Comparison of ENCODE assay signal across 23 cellular contexts in genomic region chrX:82541822-82542221, GRCh38.
DNase-seq lines count a peak whose midpoint lies in the region; ATAC-seq, FAIRE-seq and TF ChIP-seq lines count a peak whose summit lies in the region.
"Had no signal": no experiment of that assay in that cellular context is flagged by ENCODE, and none has a peak within 500 bp of the region (broad histone marks: within the 10 kb centered on the region; RNA-seq: fewer than 3 reads in every experiment).

No MANE protein-coding gene starts in this region.

- H3K27me3 Mint-ChIP-seq in activated CD4-positive, alpha-beta memory T cell treated with anti-CD3 and anti-CD28 coated beads for 36 hours, result no peaks in the 10 kb centered on the region
- H3K27me3 Mint-ChIP-seq: B cell; CD4-positive, alpha-beta T cell had no signal

- H3K4me3 ChIP-seq in liver (ENCODE audit: low read depth in 1 of 3, low read length in 3 of 3), result no peak overlapping the region
- H3K4me3 ChIP-seq in HepG2 (replicated peaks in 1 of 3; ENCODE audit: insufficient read depth in 1 of 3, low read depth in 2 of 3, low read length in 3 of 3), result no peak overlapping the region
- H3K4me3 ChIP-seq: BLaER1 treated with 17β-estradiol and CSF1 and Interleukin-3, amounts not matched to agents 10 nM and 100 nM had no signal

- in situ Hi-C loops in HepG2 (cut with HindIII; ENCODE audit: extremely low pct_ligation_motif_present, low pct_unique_long_range_greater_than_20kb), result no loop called here

- no TSS peak for BruUV-seq in HepG2 (replicated peaks; lab: Mats Ljungman, UMichigan)

- TF ChIP-seq RAD21 in liver (IDR thresholded peaks at IDR 0.05), result peak in 1 of 2 donors; percentile 5
- TF ChIP-seq RAD21 in HepG2 (CRISPR knock-in tag; IDR thresholded peaks at IDR 0.05), result no peak

- H2AFZ ChIP-seq in HepG2 (ENCODE audit: low read length), result no peak overlapping the region

- DNase-seq in HepG2 (ENCODE audit: low spot score) (no peak), left lobe of liver (ENCODE audit: low spot score) (no peak), NCI-H1048 (lab: John Stamatoyannopoulos, UW) (no peak), globus pallidus (ENCODE audit: low spot score) (no peak)
- no peak for DNase-seq in activated CD4-positive, alpha-beta memory T cell treated with anti-CD3 and anti-CD28 coated beads for 36 hours
- DNase-seq: AML-193; Caco-2; Calu3; CD4-positive, alpha-beta T cell; CD8-positive, alpha-beta T cell; DMS79 treated with DMSO at 0.1 percent for 48 hours; GF-D8 had no signal

- H3K4me1 ChIP-seq in liver (ENCODE audit: control insufficient read depth in 4 of 4, insufficient read depth in 4 of 4, low read length in 3 of 4), result no peaks in the 10 kb centered on the region
- no peaks in the 10 kb centered on the region for H3K4me1 ChIP-seq in HepG2 (ENCODE audit: insufficient read depth, low read length)
- H3K4me1 ChIP-seq: BLaER1 treated with 17β-estradiol and CSF1 and Interleukin-3, amounts not matched to agents 10 nM and 100 nM; Caco-2 had no signal

- TF ChIP-seq POLR2A in HepG2 (IDR thresholded peaks at IDR 0.05; ENCODE audit: insufficient read depth in 1 of 2, low read depth in 2 of 2, low read length in 2 of 2), result no peak

- H3K9ac ChIP-seq in liver (ENCODE audit: low read depth in 1 of 2, low read length in 2 of 2), result no peak overlapping the region
- no peak overlapping the region for H3K9ac ChIP-seq in HepG2 (ENCODE audit: insufficient read depth, low read depth, low read length)
- H3K9ac ChIP-seq: BLaER1 treated with 17β-estradiol and CSF1 and Interleukin-3, amounts not matched to agents 10 nM and 100 nM had no signal

- no peaks in the 10 kb centered on the region for H3K36me3 Mint-ChIP-seq in activated CD4-positive, alpha-beta memory T cell treated with anti-CD3 and anti-CD28 coated beads for 36 hours
- H3K36me3 Mint-ChIP-seq: CD8-positive, alpha-beta T cell had no signal

- intact Hi-C loops in HepG2 (cut with micrococcal nuclease; ENCODE audit: unreplicated experiment), result no loop called here
- intact Hi-C loops in activated CD4-positive, alpha-beta memory T cell treated with anti-CD3 and anti-CD28 coated beads for 36 hours (cut with micrococcal nuclease), result no loop called here

- POLR2A ChIA-PET in HepG2 (lab: Yijun Ruan, JAX), result no interaction called here
- POLR2A ChIA-PET in activated CD4-positive, alpha-beta memory T cell treated with anti-CD3 and anti-CD28 coated beads for 36 hours (lab: Charles Lee), result no interaction called here

- H3K27ac ChIP-seq in liver (ENCODE audit: low read depth in 1 of 2, low read length in 2 of 2), result no peak overlapping the region
- no peak overlapping the region for H3K27ac ChIP-seq in HepG2 (ENCODE audit: extremely low read length, insufficient read depth, low read length)
- H3K27ac ChIP-seq: 22Rv1; BLaER1 treated with 17β-estradiol and CSF1 and Interleukin-3, amounts not matched to agents 10 nM and 100 nM; C4-2B had no signal

- no peaks in the 10 kb centered on the region for H3K4me1 Mint-ChIP-seq in activated CD4-positive, alpha-beta memory T cell treated with anti-CD3 and anti-CD28 coated beads for 36 hours (ENCODE audit: low read depth)
- H3K4me1 Mint-ChIP-seq: B cell had no signal

- no peaks in the 10 kb centered on the region for H3K9me3 Mint-ChIP-seq in activated CD4-positive, alpha-beta memory T cell treated with anti-CD3 and anti-CD28 coated beads for 36 hours
- H3K9me3 Mint-ChIP-seq: CD4-positive, alpha-beta T cell; CD8-positive, alpha-beta T cell had no signal

- no peaks in the 10 kb centered on the region for H3K36me3 ChIP-seq in liver (ENCODE audit: control insufficient read depth in 4 of 4, insufficient read depth in 3 of 4, low read depth in 1 of 4, low read length in 3 of 4)
- no peaks in the 10 kb centered on the region for H3K36me3 ChIP-seq in HepG2 (replicated peaks in 1 of 2; ENCODE audit: control insufficient read depth in 1 of 2, insufficient read depth in 2 of 2, low read length in 2 of 2)
- H3K36me3 ChIP-seq: BLaER1 treated with 17β-estradiol and CSF1 and Interleukin-3, amounts not matched to agents 10 nM and 100 nM had no signal

- no peak overlapping the region for H3K27ac Mint-ChIP-seq in activated CD4-positive, alpha-beta memory T cell treated with anti-CD3 and anti-CD28 coated beads for 36 hours
- H3K27ac Mint-ChIP-seq: B cell; CD4-positive, alpha-beta T cell; CD8-positive, alpha-beta T cell had no signal

- H3K4me2 ChIP-seq in HepG2 (ENCODE audit: low read depth, low read length), result no peak overlapping the region
- H3K4me2 ChIP-seq: BLaER1 treated with 17β-estradiol and CSF1 and Interleukin-3, amounts not matched to agents 10 nM and 100 nM had no signal

- H3K27me3 ChIP-seq in liver (ENCODE audit: control insufficient read depth in 4 of 4, insufficient read depth in 4 of 4, low read length in 3 of 4), result no peaks in the 10 kb centered on the region
- no peaks in the 10 kb centered on the region for H3K27me3 ChIP-seq in HepG2 (ENCODE audit: control insufficient read depth in 1 of 2, insufficient read depth in 2 of 2, low read length in 2 of 2)

- ATAC-seq in HepG2, result no peak
- peak; percentile 57 for ATAC-seq in left lobe of liver
- ATAC-seq: CD8-positive, alpha-beta T cell had no signal

- no peaks in the 10 kb centered on the region for H3K79me2 ChIP-seq in HepG2 (ENCODE audit: insufficient read depth, low read length)

- 46% methylated on average over 2 of the region's 2 CpGs for WGBS in liver
- 0% methylated on average over 2 of the region's 2 CpGs for WGBS in HepG2 (ENCODE audit: low lambda C conversion rate)

- FAIRE-seq in HepG2 (lab: Jason Lieb, UNC) (no peak), islet of Langerhans (lab: Jason Lieb, UNC) (peak; percentile 17)
- FAIRE-seq: A204.1, D721Med, G401.6, GM12891, GM19239 had no signal

- no peak overlapping the region for H3K4me3 Mint-ChIP-seq in activated CD4-positive, alpha-beta memory T cell treated with anti-CD3 and anti-CD28 coated beads for 36 hours
- H3K4me3 Mint-ChIP-seq: B cell; CD4-positive, alpha-beta T cell; CD8-positive, alpha-beta T cell had no signal

- no peaks in the 10 kb centered on the region for H4K20me1 ChIP-seq in HepG2 (ENCODE audit: insufficient read depth, low read length)
- H4K20me1 ChIP-seq: BLaER1 treated with 17β-estradiol and CSF1 and Interleukin-3, amounts not matched to agents 10 nM and 100 nM had no signal

- TF ChIP-seq CTCF in liver (IDR thresholded peaks at IDR 0.05; ENCODE audit: low read depth, low read length, missing input control), result no peak
- TF ChIP-seq CTCF in HepG2 (CRISPR knock-in tag; IDR thresholded peaks at IDR 0.05), result no peak

- TF ChIP-seq EP300 in HepG2 (IDR thresholded peaks at IDR 0.05; ENCODE audit: low read depth in 2 of 2, low read length in 2 of 2) (no peak), HepG2 (CRISPR knock-in tag; IDR thresholded peaks at IDR 0.05; ENCODE audit: borderline replicate concordance) (no peak)

- no peaks in the 10 kb centered on the region for H3K9me3 ChIP-seq in liver (ENCODE audit: control insufficient read depth in 4 of 4, low read length in 3 of 4)
- peaks cover 17% of the 10 kb centered on the region; the same call in 1 of the 2 replicates for H3K9me3 ChIP-seq in HepG2 (ENCODE audit: low read length)
- H3K9me3 ChIP-seq: Caco-2 had no signal

- CTCF ChIA-PET in HepG2 (lab: Yijun Ruan, JAX; ENCODE audit: low intra/inter-chr PET ratio, low total read pairs), result no interaction called here
- CTCF ChIA-PET in activated CD4-positive, alpha-beta memory T cell treated with anti-CD3 and anti-CD28 coated beads for 36 hours (lab: Charles Lee), result no interaction called here

TF ChIP-seq in liver, 16 proteins besides CTCF, POLR2A, EP300 and RAD21 (continues in another document):
- TF ChIP-seq HNF4G (IDR thresholded peaks at IDR 0.05) (no peak), SP1 (IDR thresholded peaks at IDR 0.05) (no peak), ZBTB33 (IDR thresholded peaks at IDR 0.05) (no peak)

TF ChIP-seq in HepG2, 621 proteins besides CTCF, POLR2A, EP300 and RAD21 (continues in another document):
- TF ChIP-seq SYNCRIP (IDR thresholded peaks at IDR 0.05; ENCODE audit: insufficient read depth, low read depth, low read length) (no peak), FOXP1 (IDR thresholded peaks at IDR 0.05) (no peak), FOXP1 (CRISPR knock-in tag; IDR thresholded peaks at IDR 0.05) (no peak), ZSCAN29 (CRISPR knock-in tag; conservative IDR thresholded peaks at IDR 0.05) (no peak), HOXA9 (CRISPR knock-in tag; IDR thresholded peaks at IDR 0.05; ENCODE audit: borderline replicate concordance) (no peak), ZNF225 (CRISPR knock-in tag; IDR thresholded peaks at IDR 0.05) (no peak), MNT (IDR thresholded peaks at IDR 0.05) (no peak), SAFB2 (CRISPR knock-in tag; IDR thresholded peaks at IDR 0.05; ENCODE audit: borderline replicate concordance, low read depth) (no peak), ZNF512 (CRISPR knock-in tag; IDR thresholded peaks at IDR 0.05) (no peak)
